In the genomic region with DNA sequence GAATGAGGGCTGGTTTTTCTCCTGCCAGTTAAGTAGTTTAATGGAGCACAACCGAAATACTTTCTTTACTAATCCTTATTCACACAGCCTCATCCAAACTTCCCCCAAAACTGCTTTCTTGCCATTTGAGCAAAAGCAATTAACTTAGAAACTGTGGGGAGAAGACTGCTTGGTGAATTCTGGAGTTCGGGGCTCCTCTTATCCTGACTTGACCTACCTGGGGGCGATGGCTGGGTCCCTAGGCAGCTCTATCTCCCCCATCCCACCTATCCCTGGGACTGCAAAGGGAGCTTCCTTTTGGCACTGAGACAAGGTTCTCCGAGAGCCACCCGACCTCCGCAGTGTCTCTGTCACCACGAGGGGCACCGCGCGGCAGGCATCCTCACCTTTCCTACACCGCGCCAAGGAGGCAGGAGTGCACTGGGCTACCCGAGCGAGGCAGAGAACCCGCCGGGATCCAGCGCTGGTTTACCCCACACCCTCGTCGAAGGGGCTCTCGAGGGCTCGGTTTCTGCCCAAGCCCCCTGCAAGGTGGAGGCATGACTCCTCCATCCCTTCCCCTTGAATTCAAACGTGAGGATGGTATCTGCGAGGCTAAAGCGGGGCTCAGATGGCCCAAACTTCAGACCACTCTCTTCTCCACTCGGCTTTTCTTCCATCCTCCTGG, we compare ENCODE assay signal across 8 cellular contexts. TPM values are rescaled to one million over a fixed set of nuclear protein-coding genes. Genes with fewer than 3 reads are reported as not detected.
A peak's percentile ranks its signal among the peaks of the same experiment; 100 is the strongest.
DNase-seq lines count a peak whose midpoint lies in the region; ATAC-seq and TF ChIP-seq lines count a peak whose summit lies in the region.

No MANE protein-coding gene starts in this region.

- H3K4me3 ChIP-seq in gastrocnemius medialis: peak overlapping the region; percentile 76 to 99 (median 88)

- DNase-seq in ELF-1 (ENCODE audit: low read depth, low spot score) (peak; percentile 62), RPMI8226 (peak; percentile 69), hepatic stellate cell (ENCODE audit: low spot score) (peak; percentile 38), gastrocnemius medialis (peak; percentile 32 to 63), amniotic stem cell (lab: John Stamatoyannopoulos, UW) (no peak)
- DNase-seq in activated naive CD4-positive, alpha-beta T cell treated with anti-CD3 and anti-CD28 coated beads, Interleukin-2, amount 50 U/mL, for 72 hours (ENCODE audit: low spot score in 2 of 2): peak in 1 of 2 donors; percentile 59

- intact Hi-C loops in gastrocnemius medialis (cut with DNase I; ENCODE audit: low total_unique reads): loop anchor here (2.0 kb wide), 1 partner anchor 75 kb away; a partner anchor contains a TSS

- peaks cover 21 to 23% of the 10 kb centered on the region in 2 donors for H3K4me1 ChIP-seq in gastrocnemius medialis

- H3K36me3 ChIP-seq in gastrocnemius medialis: peaks cover 0 to 28% of the 10 kb centered on the region in 2 donors

- no peaks in the 10 kb centered on the region for H3K9me3 ChIP-seq in gastrocnemius medialis

- peak overlapping the region; percentile 97 to 100 for H3K27ac Mint-ChIP-seq in activated naive CD4-positive, alpha-beta T cell treated with anti-CD3 and anti-CD28 coated beads, Interleukin-2, amount 50 U/mL, for 72 hours

- ATAC-seq in HG02678 (IDR thresholded peaks at IDR 0.05; ENCODE audit: unreplicated experiment): peak; percentile 11
- peak; percentile 20 to 22 for ATAC-seq in activated naive CD4-positive, alpha-beta T cell treated with anti-CD3 and anti-CD28 coated beads, Interleukin-2, amount 50 U/mL, for 72 hours
- peak; percentile 25 to 27 for ATAC-seq in gastrocnemius medialis
- ATAC-seq in GM18858 (IDR thresholded peaks at IDR 0.05; ENCODE audit: unreplicated experiment): no peak

- in situ Hi-C loops in gastrocnemius medialis (cut with MboI; ENCODE audit: low sequenced_read_pairs in 4 of 4): no loop called here

- H3K27me3 ChIP-seq in gastrocnemius medialis: no peaks in the 10 kb centered on the region

- H3K27ac ChIP-seq in gastrocnemius medialis: peak overlapping the region; percentile 95 to 99 (median 97)

- no peaks in the 10 kb centered on the region for H3K9me3 Mint-ChIP-seq in activated naive CD4-positive, alpha-beta T cell treated with anti-CD3 and anti-CD28 coated beads, Interleukin-2, amount 50 U/mL, for 72 hours

- no peak for TF ChIP-seq CTCF in gastrocnemius medialis (IDR thresholded peaks at IDR 0.05 in 4 of 5, conservative IDR thresholded peaks at IDR 0.05 in 1 of 5)

- peaks cover 20 to 30% of the 10 kb centered on the region in 2 donors for H3K36me3 Mint-ChIP-seq in activated naive CD4-positive, alpha-beta T cell treated with anti-CD3 and anti-CD28 coated beads, Interleukin-2, amount 50 U/mL, for 72 hours

- no peak for TF ChIP-seq POLR2A in gastrocnemius medialis (IDR thresholded peaks at IDR 0.05)

RNA-seq across cellular contexts. Expression of a gene that starts 0.7 kb away (rescaled TPM):
- 10 to 100 TPM; 18.3 to 44.8 TPM for total RNA-seq in activated naive CD4-positive, alpha-beta T cell treated with anti-CD3 and anti-CD28 coated beads, Interleukin-2, amount 50 U/mL, for 72 hours
- total RNA-seq in gastrocnemius medialis: 10 to 100 TPM; 11.0 to 23.7 (median 20.5) TPM

RNA-seq across cellular contexts. Expression of a gene that starts 1.0 kb away (rescaled TPM):
- 100 to 1,000 TPM; 283 to 423 TPM for total RNA-seq in activated naive CD4-positive, alpha-beta T cell treated with anti-CD3 and anti-CD28 coated beads, Interleukin-2, amount 50 U/mL, for 72 hours
- 100 to 1,000 TPM; 220 to 285 (median 278) TPM for total RNA-seq in gastrocnemius medialis

RNA-seq across cellular contexts. Expression of a gene that starts 30.5 kb away (rescaled TPM):
- total RNA-seq in activated naive CD4-positive, alpha-beta T cell treated with anti-CD3 and anti-CD28 coated beads, Interleukin-2, amount 50 U/mL, for 72 hours: 10 to 100 TPM; 43.4 to 49.9 TPM
- 10 to 100 TPM; 11.6 to 23.3 (median 16.5) TPM for total RNA-seq in gastrocnemius medialis

RNA-seq across cellular contexts. Expression of a gene that starts 59.3 kb away (rescaled TPM):
- not detected for total RNA-seq in activated naive CD4-positive, alpha-beta T cell treated with anti-CD3 and anti-CD28 coated beads, Interleukin-2, amount 50 U/mL, for 72 hours
- total RNA-seq in gastrocnemius medialis: 1 to 10 TPM in 1 of 4 donors, under 1 TPM in 3; 0.41 to 3.9 (median 0.89) TPM
